Comparison of ENCODE assay signal across 1 cellular context in the genomic region with DNA sequence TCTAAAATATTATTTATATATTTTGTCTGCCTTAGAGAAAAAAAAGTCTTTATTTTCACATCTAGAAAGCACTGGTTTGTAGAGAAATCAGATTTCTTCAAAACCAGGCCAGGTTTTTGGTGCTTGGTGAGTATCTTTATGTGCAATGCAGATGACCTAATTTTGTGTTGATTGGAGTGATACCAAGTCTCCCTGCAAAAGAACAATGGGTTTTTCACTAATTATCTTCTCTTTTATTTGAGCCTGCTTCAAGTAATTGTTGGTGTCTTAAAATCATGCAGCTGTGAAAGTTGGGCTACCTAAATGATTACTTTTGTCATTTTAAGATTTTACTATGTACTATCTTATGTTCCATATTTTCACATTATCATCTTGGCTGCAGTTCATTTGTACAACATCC.
TF ChIP-seq lines count a peak whose summit lies in the region.

No MANE protein-coding gene starts in this region.

TF ChIP-seq in IMR-90, 13 proteins besides CTCF, POLR2A, EP300 and RAD21 (continued from another document):
- TF ChIP-seq BHLHE40 (IDR thresholded peaks at IDR 0.05; ENCODE audit: low read depth, low read length) (no peak), CEBPB (IDR thresholded peaks at IDR 0.05; ENCODE audit: low read depth, low read length) (no peak), NFE2L2 (IDR thresholded peaks at IDR 0.05; ENCODE audit: low read depth, low read length) (no peak), MXI1 (IDR thresholded peaks at IDR 0.05; ENCODE audit: borderline replicate concordance, low read depth, low read length) (no peak), CHD1 (IDR thresholded peaks at IDR 0.05; ENCODE audit: low read depth, low read length) (no peak), RFX5 (IDR thresholded peaks at IDR 0.05; ENCODE audit: low read depth, low read length) (no peak), MAZ (IDR thresholded peaks at IDR 0.05; ENCODE audit: borderline replicate concordance, low read depth, low read length) (no peak)
- TF ChIP-seq, protein P1, sequence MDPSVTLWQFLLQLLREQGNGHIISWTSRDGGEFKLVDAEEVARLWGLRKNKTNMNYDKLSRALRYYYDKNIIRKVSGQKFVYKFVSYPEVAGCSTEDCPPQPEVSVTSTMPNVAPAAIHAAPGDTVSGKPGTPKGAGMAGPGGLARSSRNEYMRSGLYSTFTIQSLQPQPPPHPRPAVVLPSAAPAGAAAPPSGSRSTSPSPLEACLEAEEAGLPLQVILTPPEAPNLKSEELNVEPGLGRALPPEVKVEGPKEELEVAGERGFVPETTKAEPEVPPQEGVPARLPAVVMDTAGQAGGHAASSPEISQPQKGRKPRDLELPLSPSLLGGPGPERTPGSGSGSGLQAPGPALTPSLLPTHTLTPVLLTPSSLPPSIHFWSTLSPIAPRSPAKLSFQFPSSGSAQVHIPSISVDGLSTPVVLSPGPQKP (IDR thresholded peaks at IDR 0.05; ENCODE audit: borderline replicate concordance, low read depth, low read length) = no peak
- TF ChIP-seq, protein P2, sequence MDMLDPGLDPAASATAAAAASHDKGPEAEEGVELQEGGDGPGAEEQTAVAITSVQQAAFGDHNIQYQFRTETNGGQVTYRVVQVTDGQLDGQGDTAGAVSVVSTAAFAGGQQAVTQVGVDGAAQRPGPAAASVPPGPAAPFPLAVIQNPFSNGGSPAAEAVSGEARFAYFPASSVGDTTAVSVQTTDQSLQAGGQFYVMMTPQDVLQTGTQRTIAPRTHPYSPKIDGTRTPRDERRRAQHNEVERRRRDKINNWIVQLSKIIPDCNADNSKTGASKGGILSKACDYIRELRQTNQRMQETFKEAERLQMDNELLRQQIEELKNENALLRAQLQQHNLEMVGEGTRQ (IDR thresholded peaks at IDR 0.05; ENCODE audit: low read depth, low read length) = no peak
